8 cellular contexts compared by ENCODE assay signal in genomic region chr1:19445417-19446342, GRCh38. TPM values are rescaled to one million over a fixed set of nuclear protein-coding genes. Genes with fewer than 3 reads are reported as not detected.
DNase-seq lines count a peak whose midpoint lies in the region; ATAC-seq and TF ChIP-seq lines count a peak whose summit lies in the region.

No MANE protein-coding gene starts in this region.

- H3K9me3 ChIP-seq in heart right ventricle, result no peaks in the 10 kb centered on the region

- intact Hi-C loops in activated CD4-positive, alpha-beta T cell treated with anti-CD3 and anti-CD28 coated beads, Interleukin-2, amount 10 ng/mL, durations not matched to agents 24 days and 14 days (cut with micrococcal nuclease), result no loop called here
- intact Hi-C loops in activated B cell treated with CpG ODN at 0.5 μM for 24 hours (cut with micrococcal nuclease), result no loop called here
- intact Hi-C loops in heart right ventricle (cut with DNase I), result loop anchor here in 1 of 10 donors (5.0 kb wide), 1 partner anchor 37 kb away; no protein-coding TSS in a partner anchor

- peak; percentile 49 for ATAC-seq in activated B cell treated with CpG ODN at 0.5 μM for 24 hours (ENCODE audit: low read depth)
- peak in 4 of 8 donors; percentile 4 to 29 (median 12) for ATAC-seq in heart right ventricle
- peak; percentile 46 for ATAC-seq in stimulated activated memory B cell treated with anti-CD40 and anti-IgM and Interleukin-4, amounts not matched to agents 10 μg/mL and 1 μg/mL and 100 μg/mL, for 72 hours

- CTCF ChIA-PET in activated B cell treated with CpG ODN at 0.5 μM for 24 hours (lab: Charles Lee), result interaction anchor here (1.0 to 1.8 kb wide), 4 partner anchors 42 to 151 kb away, joined by 3 to 5 read pairs (median 4); a partner anchor contains a TSS

- H3K4me3 Mint-ChIP-seq in activated CD4-positive, alpha-beta T cell treated with anti-CD3 and anti-CD28 coated beads, Interleukin-2, amount 10 ng/mL, durations not matched to agents 24 days and 14 days, result peak overlapping the region; percentile 34
- peak overlapping the region; percentile 2 for H3K4me3 Mint-ChIP-seq in activated B cell treated with CpG ODN at 0.5 μM for 24 hours
- H3K4me3 Mint-ChIP-seq in stimulated activated memory B cell treated with anti-CD40 and anti-IgM and Interleukin-4, amounts not matched to agents 10 μg/mL and 1 μg/mL and 100 μg/mL, for 72 hours, result no peak overlapping the region

- peak overlapping the region in 8 of 10 donors; percentile 41 to 93 (median 60) for H3K27ac ChIP-seq in heart right ventricle

- H3K27me3 ChIP-seq in heart right ventricle, result no peaks in the 10 kb centered on the region

- H3K9me3 Mint-ChIP-seq in activated CD4-positive, alpha-beta T cell treated with anti-CD3 and anti-CD28 coated beads, Interleukin-2, amount 10 ng/mL, durations not matched to agents 24 days and 14 days, result no peaks in the 10 kb centered on the region
- no peaks in the 10 kb centered on the region for H3K9me3 Mint-ChIP-seq in activated B cell treated with CpG ODN at 0.5 μM for 24 hours
- no peaks in the 10 kb centered on the region for H3K9me3 Mint-ChIP-seq in stimulated activated memory B cell treated with anti-CD40 and anti-IgM and Interleukin-4, amounts not matched to agents 10 μg/mL and 1 μg/mL and 100 μg/mL, for 72 hours

- H3K36me3 ChIP-seq in heart right ventricle, result peaks cover 0 to 15% (median 0%) of the 10 kb centered on the region in 9 donors

- DNase-seq in activated CD4-positive, alpha-beta T cell treated with anti-CD3 and anti-CD28 coated beads, Interleukin-2, amount 10 ng/mL, durations not matched to agents 24 days and 14 days, result no peak
- DNase-seq in activated CD4-positive, alpha-beta T cell treated with anti-CD3 and anti-CD28 coated beads, Interleukin-2, amount 50 U/mL, for 4 hours, result no peak
- DNase-seq in activated B cell treated with CpG ODN at 0.5 μM for 24 hours (no peak), heart right ventricle (peak in 1 of 2 donors; percentile 41), inferior parietal cortex (ENCODE audit: extremely low spot score) (no peak), amniotic stem cell (lab: John Stamatoyannopoulos, UW) (no peak), NCI-H2081 (lab: John Stamatoyannopoulos, UW) (no peak)

- POLR2A ChIA-PET in activated B cell treated with CpG ODN at 0.5 μM for 24 hours (lab: Charles Lee), result no interaction called here

- TF ChIP-seq CTCF in activated B cell treated with CpG ODN at 0.5 μM for 24 hours (IDR thresholded peaks at IDR 0.05) (no peak), heart right ventricle (IDR thresholded peaks at IDR 0.05) (peak in 3 of 9 donors; percentile 31 to 36 (median 35))

- H3K36me3 Mint-ChIP-seq in activated CD4-positive, alpha-beta T cell treated with anti-CD3 and anti-CD28 coated beads, Interleukin-2, amount 10 ng/mL, durations not matched to agents 24 days and 14 days (ENCODE audit: low read depth), result peaks cover 23% of the 10 kb centered on the region
- peaks cover 40% of the 10 kb centered on the region for H3K36me3 Mint-ChIP-seq in activated B cell treated with CpG ODN at 0.5 μM for 24 hours (ENCODE audit: low read depth)
- peaks cover 23% of the 10 kb centered on the region for H3K36me3 Mint-ChIP-seq in stimulated activated memory B cell treated with anti-CD40 and anti-IgM and Interleukin-4, amounts not matched to agents 10 μg/mL and 1 μg/mL and 100 μg/mL, for 72 hours

- WGBS in heart right ventricle, 2 donors, result 39 to 40% methylated on average over 13 of the region's 13 CpGs

- peak overlapping the region; percentile 83 for H3K27ac Mint-ChIP-seq in activated CD4-positive, alpha-beta T cell treated with anti-CD3 and anti-CD28 coated beads, Interleukin-2, amount 10 ng/mL, durations not matched to agents 24 days and 14 days
- peak overlapping the region; percentile 63 for H3K27ac Mint-ChIP-seq in activated B cell treated with CpG ODN at 0.5 μM for 24 hours
- H3K27ac Mint-ChIP-seq in stimulated activated memory B cell treated with anti-CD40 and anti-IgM and Interleukin-4, amounts not matched to agents 10 μg/mL and 1 μg/mL and 100 μg/mL, for 72 hours, result peak overlapping the region; percentile 20

- peaks cover 61% of the 10 kb centered on the region for H3K4me1 Mint-ChIP-seq in activated CD4-positive, alpha-beta T cell treated with anti-CD3 and anti-CD28 coated beads, Interleukin-2, amount 10 ng/mL, durations not matched to agents 24 days and 14 days
- peaks cover 86% of the 10 kb centered on the region for H3K4me1 Mint-ChIP-seq in activated B cell treated with CpG ODN at 0.5 μM for 24 hours
- peaks cover 97% of the 10 kb centered on the region for H3K4me1 Mint-ChIP-seq in stimulated activated memory B cell treated with anti-CD40 and anti-IgM and Interleukin-4, amounts not matched to agents 10 μg/mL and 1 μg/mL and 100 μg/mL, for 72 hours

- H3K4me1 ChIP-seq in heart right ventricle, result peaks cover 28 to 97% (median 93%) of the 10 kb centered on the region in 9 donors

- H3K4me3 ChIP-seq in heart right ventricle, result no peak overlapping the region

- no peaks in the 10 kb centered on the region for H3K27me3 Mint-ChIP-seq in activated CD4-positive, alpha-beta T cell treated with anti-CD3 and anti-CD28 coated beads, Interleukin-2, amount 10 ng/mL, durations not matched to agents 24 days and 14 days
- H3K27me3 Mint-ChIP-seq in activated B cell treated with CpG ODN at 0.5 μM for 24 hours, result no peaks in the 10 kb centered on the region
- H3K27me3 Mint-ChIP-seq in stimulated activated memory B cell treated with anti-CD40 and anti-IgM and Interleukin-4, amounts not matched to agents 10 μg/mL and 1 μg/mL and 100 μg/mL, for 72 hours, result no peaks in the 10 kb centered on the region

RNA-seq across cellular contexts. Expression of gene CAPZB, which starts 39.7 kb away (rescaled TPM):
- 291 and 297 TPM in 2 replicates for total RNA-seq in activated CD4-positive, alpha-beta T cell treated with anti-CD3 and anti-CD28 coated beads, Interleukin-2, amount 10 ng/mL, durations not matched to agents 24 days and 14 days
- 334 and 349 TPM in 2 replicates for total RNA-seq in activated B cell treated with CpG ODN at 0.5 μM for 24 hours
- total RNA-seq in heart right ventricle, result 100 to 1,000 TPM; 207 to 307 (median 228) TPM
- polyA plus RNA-seq in heart right ventricle, result 100 to 1,000 TPM; 158 to 236 TPM

Comparison
In these comparisons a context has a peak if more than half of its experiments do, and no peak if none do; other contexts are left out.
1. H3K27ac Mint-ChIP-seq: peak in every context shown above with its lines; median percentile 83 in activated CD4-positive, alpha-beta T cell treated with anti-CD3 and anti-CD28 coated beads, Interleukin-2, amount 10 ng/mL, durations not matched to agents 24 days and 14 days; 63 in activated B cell treated with CpG ODN at 0.5 μM for 24 hours; 20 in stimulated activated memory B cell treated with anti-CD40 and anti-IgM and Interleukin-4, amounts not matched to agents 10 μg/mL and 1 μg/mL and 100 μg/mL, for 72 hours.